Comparison of ENCODE assay signal across 10 cellular contexts in the genomic region with DNA sequence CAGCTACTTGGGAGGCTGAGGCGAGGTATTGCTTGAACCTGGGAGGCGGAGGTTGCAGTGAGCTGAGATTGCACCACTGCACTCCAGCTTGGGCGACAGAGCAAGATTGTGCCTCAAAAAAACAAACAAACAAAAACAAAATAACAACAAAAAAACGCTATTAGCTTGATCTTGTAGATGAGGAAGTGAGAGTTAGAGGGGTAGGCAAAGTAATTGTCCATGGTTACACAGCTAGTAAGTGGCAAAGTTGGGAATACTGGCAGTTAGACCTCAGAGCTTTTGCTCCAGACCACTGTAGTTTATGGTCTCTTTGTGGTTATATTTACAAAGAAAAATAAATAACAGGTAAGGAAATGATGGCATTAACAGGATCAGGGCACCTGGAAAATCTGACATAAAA. TPM values are rescaled to one million over a fixed set of nuclear protein-coding genes. Genes with fewer than 3 reads are reported as not detected.
"Had no signal": no experiment of that assay in that cellular context is flagged by ENCODE, and none has a peak within 500 bp of the region (broad histone marks: within the 10 kb centered on the region; RNA-seq: fewer than 3 reads in every experiment).

No MANE protein-coding gene starts in this region.

- H2AFZ ChIP-seq: GM23248 had no signal

- H3K4me3 ChIP-seq: GM23248, K562 had no signal

- ATAC-seq: K562 had no signal

- DNase-seq: GM23248, H9, HCEC 1CT, IMR-90, KG1 had no signal

- H3K9ac ChIP-seq: GM23248 had no signal

- FAIRE-seq: H1, H54, HTR-8/SVneo, K562 had no signal

- H3K27ac ChIP-seq: GM23248 had no signal

RNA-seq across cellular contexts. Expression of a gene that starts 15.1 kb away (rescaled TPM):
- total RNA-seq: GM23248, HT-29, IMR-90, K562 had no signal
- polyA plus RNA-seq: GM23248, IMR-90, K562 had no signal

RNA-seq across cellular contexts. Expression of a gene that starts 28.4 kb away (rescaled TPM):
- total RNA-seq: GM23248, H1, H9, HT-29, IMR-90, K562 had no signal
- polyA plus RNA-seq: H1, IMR-90 had no signal
